In the genomic region with DNA sequence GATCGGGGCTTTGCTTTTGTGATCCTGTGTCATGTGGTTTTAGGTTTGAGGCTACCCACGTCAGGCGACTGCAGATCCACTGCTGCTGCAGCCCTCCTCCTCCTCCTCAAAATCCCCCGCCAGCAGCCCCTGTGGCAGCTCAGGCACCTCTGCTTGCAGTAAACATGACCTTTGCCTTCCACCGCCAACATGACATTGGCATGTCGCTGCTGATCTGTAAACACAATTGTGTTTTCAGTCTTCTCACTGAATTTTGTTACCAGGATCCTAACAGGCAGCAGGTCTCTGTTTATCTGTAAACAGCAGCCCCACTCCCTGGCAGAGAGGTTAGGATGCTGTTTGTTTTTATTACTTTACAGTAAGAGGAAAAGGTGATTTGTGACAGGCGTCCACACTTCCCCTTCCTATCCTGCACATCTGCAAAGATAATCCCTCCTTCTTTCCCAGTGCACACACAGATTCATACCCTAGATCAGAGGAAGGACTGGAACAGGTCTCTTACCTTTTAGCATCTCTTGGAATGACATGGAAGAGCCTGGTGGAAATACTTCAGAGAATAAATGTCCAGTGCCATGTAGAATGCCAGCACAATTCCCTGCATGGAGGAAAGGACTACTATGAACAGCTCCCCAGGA, we compare ENCODE assay signal across 20 cellular contexts.
DNase-seq lines count a peak whose midpoint lies in the region; ATAC-seq and TF ChIP-seq lines count a peak whose summit lies in the region.
"Had no signal": no experiment of that assay in that cellular context is flagged by ENCODE, and none has a peak within 500 bp of the region (broad histone marks: within the 10 kb centered on the region; RNA-seq: fewer than 3 reads in every experiment).

No MANE protein-coding gene starts in this region.

- peak overlapping the region; percentile 14; the same call in 1 of the 2 replicates for H3K27ac Mint-ChIP-seq in WTC11
- peak overlapping the region; percentile 86 for H3K27ac Mint-ChIP-seq in neural progenitor cell

- H3K4me3 ChIP-seq in neural progenitor cell (no peak overlapping the region), dorsolateral prefrontal cortex (no peak overlapping the region)

- intact Hi-C loops in dorsolateral prefrontal cortex (cut with DNase I) (no loop called here), Right ventricle myocardium inferior (cut with DNase I) (no loop called here)

- no peak overlapping the region for H2AFZ ChIP-seq in neural progenitor cell (replicated peaks)

- no peaks in the 10 kb centered on the region for H3K36me3 Mint-ChIP-seq in WTC11
- no peaks in the 10 kb centered on the region for H3K36me3 Mint-ChIP-seq in neural progenitor cell
- H3K36me3 Mint-ChIP-seq: CD8-positive, alpha-beta memory T cell had no signal

- H4K20me1 ChIP-seq in neural progenitor cell (ENCODE audit: low read depth) = no peaks in the 10 kb centered on the region

- H3K79me2 ChIP-seq in neural progenitor cell (ENCODE audit: low read depth) = no peaks in the 10 kb centered on the region

- POLR2A ChIA-PET in WTC11 (lab: Charles Lee) = no interaction called here

- H3K4me1 Mint-ChIP-seq in WTC11 (peaks cover 13% of the 10 kb centered on the region), neural progenitor cell (peaks cover 23% of the 10 kb centered on the region)
- H3K4me1 Mint-ChIP-seq: CD8-positive, alpha-beta memory T cell had no signal

- H3K27ac ChIP-seq in neural progenitor cell (no peak overlapping the region), dorsolateral prefrontal cortex (no peak overlapping the region)
- H3K27ac ChIP-seq: C4-2B had no signal

- H3K27me3 ChIP-seq in neural progenitor cell (no peaks in the 10 kb centered on the region), dorsolateral prefrontal cortex (peaks cover 0 to 10% (median 0%) of the 10 kb centered on the region in 45 donors)

- peak; percentile 78 for DNase-seq in ELF-1 (ENCODE audit: low read depth, low spot score)
- DNase-seq in WTC11 (ENCODE audit: low spot score) = no peak
- DNase-seq in left kidney (ENCODE audit: low read depth, low spot score) = peak; percentile 42
- DNase-seq in neural progenitor cell (ENCODE audit: low spot score) = peak; percentile 21
- DNase-seq in amygdala (lab: John Stamatoyannopoulos, UW) = no peak
- no peak for DNase-seq in dorsolateral prefrontal cortex
- DNase-seq in Right ventricle myocardium inferior (ENCODE audit: missing footprints) = no peak
- DNase-seq: CD8-positive, alpha-beta memory T cell; DMS79; HCEC 1CT; Karpas-422; MV-4-11; NCI-H1105 treated with DMSO at 0.1 percent for 48 hours; NCI-H2029 treated with DMSO at 0.1 percent for 48 hours; NCI-H2171; NCI-H345; NCI-H524; OCI-M1; Right ventricle myocardium superior had no signal

- no peaks in the 10 kb centered on the region for H3K27me3 Mint-ChIP-seq in WTC11 (ENCODE audit: low read depth)
- H3K27me3 Mint-ChIP-seq in neural progenitor cell (ENCODE audit: insufficient read depth, low read depth) = peaks cover 2% of the 10 kb centered on the region

- ATAC-seq in WTC11 (no peak), Right ventricle myocardium inferior (no peak)

- H3K4me2 ChIP-seq in neural progenitor cell = peak overlapping the region; percentile 34

- H3K9ac ChIP-seq in neural progenitor cell = no peak overlapping the region

- CTCF ChIA-PET in WTC11 (lab: Charles Lee) = no interaction called here

- peaks cover 27% of the 10 kb centered on the region for H3K4me1 ChIP-seq in neural progenitor cell

- H3F3A ChIP-seq in neural progenitor cell (ENCODE audit: low read depth) = peaks cover 19% of the 10 kb centered on the region

- no peaks in the 10 kb centered on the region for H3K9me3 ChIP-seq in neural progenitor cell (ENCODE audit: low read depth)

- H3K36me3 ChIP-seq in neural progenitor cell = no peaks in the 10 kb centered on the region

- H3K9me3 Mint-ChIP-seq in WTC11 (peaks cover 9% of the 10 kb centered on the region), neural progenitor cell (no peaks in the 10 kb centered on the region)

- H3K4me3 Mint-ChIP-seq in WTC11 (no peak overlapping the region), neural progenitor cell (peak overlapping the region; percentile 50)
- H3K4me3 Mint-ChIP-seq: CD8-positive, alpha-beta memory T cell had no signal

- no peak for TF ChIP-seq CTCF in WTC11 (IDR thresholded peaks at IDR 0.05)
- TF ChIP-seq CTCF in neural progenitor cell (IDR thresholded peaks at IDR 0.05) = no peak
- TF ChIP-seq CTCF in dorsolateral prefrontal cortex (IDR thresholded peaks at IDR 0.05 in 54 of 56, conservative IDR thresholded peaks at IDR 0.05 in 2 of 56; ENCODE audit: low read depth in 1 of 56, partially characterized antibody in 56 of 56) = no peak

TF ChIP-seq in WTC11, 78 proteins besides CTCF, POLR2A, EP300 and RAD21:
- no peak for TF ChIP-seq GABPB1 (CRISPR knock-in tag; IDR thresholded peaks at IDR 0.05)
- TF ChIP-seq ZNF121 (CRISPR knock-in tag; IDR thresholded peaks at IDR 0.05) = no peak
- TF ChIP-seq, protein P1, sequence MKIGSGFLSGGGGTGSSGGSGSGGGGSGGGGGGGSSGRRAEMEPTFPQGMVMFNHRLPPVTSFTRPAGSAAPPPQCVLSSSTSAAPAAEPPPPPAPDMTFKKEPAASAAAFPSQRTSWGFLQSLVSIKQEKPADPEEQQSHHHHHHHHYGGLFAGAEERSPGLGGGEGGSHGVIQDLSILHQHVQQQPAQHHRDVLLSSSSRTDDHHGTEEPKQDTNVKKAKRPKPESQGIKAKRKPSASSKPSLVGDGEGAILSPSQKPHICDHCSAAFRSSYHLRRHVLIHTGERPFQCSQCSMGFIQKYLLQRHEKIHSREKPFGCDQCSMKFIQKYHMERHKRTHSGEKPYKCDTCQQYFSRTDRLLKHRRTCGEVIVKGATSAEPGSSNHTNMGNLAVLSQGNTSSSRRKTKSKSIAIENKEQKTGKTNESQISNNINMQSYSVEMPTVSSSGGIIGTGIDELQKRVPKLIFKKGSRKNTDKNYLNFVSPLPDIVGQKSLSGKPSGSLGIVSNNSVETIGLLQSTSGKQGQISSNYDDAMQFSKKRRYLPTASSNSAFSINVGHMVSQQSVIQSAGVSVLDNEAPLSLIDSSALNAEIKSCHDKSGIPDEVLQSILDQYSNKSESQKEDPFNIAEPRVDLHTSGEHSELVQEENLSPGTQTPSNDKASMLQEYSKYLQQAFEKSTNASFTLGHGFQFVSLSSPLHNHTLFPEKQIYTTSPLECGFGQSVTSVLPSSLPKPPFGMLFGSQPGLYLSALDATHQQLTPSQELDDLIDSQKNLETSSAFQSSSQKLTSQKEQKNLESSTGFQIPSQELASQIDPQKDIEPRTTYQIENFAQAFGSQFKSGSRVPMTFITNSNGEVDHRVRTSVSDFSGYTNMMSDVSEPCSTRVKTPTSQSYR (CRISPR knock-in tag; IDR thresholded peaks at IDR 0.05) = no peak
- TF ChIP-seq, protein P2, sequence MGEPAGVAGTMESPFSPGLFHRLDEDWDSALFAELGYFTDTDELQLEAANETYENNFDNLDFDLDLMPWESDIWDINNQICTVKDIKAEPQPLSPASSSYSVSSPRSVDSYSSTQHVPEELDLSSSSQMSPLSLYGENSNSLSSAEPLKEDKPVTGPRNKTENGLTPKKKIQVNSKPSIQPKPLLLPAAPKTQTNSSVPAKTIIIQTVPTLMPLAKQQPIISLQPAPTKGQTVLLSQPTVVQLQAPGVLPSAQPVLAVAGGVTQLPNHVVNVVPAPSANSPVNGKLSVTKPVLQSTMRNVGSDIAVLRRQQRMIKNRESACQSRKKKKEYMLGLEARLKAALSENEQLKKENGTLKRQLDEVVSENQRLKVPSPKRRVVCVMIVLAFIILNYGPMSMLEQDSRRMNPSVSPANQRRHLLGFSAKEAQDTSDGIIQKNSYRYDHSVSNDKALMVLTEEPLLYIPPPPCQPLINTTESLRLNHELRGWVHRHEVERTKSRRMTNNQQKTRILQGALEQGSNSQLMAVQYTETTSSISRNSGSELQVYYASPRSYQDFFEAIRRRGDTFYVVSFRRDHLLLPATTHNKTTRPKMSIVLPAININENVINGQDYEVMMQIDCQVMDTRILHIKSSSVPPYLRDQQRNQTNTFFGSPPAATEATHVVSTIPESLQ (CRISPR knock-in tag; IDR thresholded peaks at IDR 0.05) = no peak
- no peak for TF ChIP-seq CDX4 (CRISPR knock-in tag; IDR thresholded peaks at IDR 0.05; ENCODE audit: borderline replicate concordance)
- TF ChIP-seq NFE2L1 (CRISPR knock-in tag; IDR thresholded peaks at IDR 0.05) = no peak

Comparison
In these comparisons a context has a peak if more than half of its experiments do, and no peak if none do; other contexts are left out.
1. DNase-seq: peak in ELF-1 (single experiment), left kidney (single experiment) and neural progenitor cell (single experiment); none in WTC11 (single experiment), amygdala (0 of 56), dorsolateral prefrontal cortex (0 of 10) and Right ventricle myocardium inferior (single experiment).